Comparison of ENCODE assay signal across 8 cellular contexts in the genomic region with DNA sequence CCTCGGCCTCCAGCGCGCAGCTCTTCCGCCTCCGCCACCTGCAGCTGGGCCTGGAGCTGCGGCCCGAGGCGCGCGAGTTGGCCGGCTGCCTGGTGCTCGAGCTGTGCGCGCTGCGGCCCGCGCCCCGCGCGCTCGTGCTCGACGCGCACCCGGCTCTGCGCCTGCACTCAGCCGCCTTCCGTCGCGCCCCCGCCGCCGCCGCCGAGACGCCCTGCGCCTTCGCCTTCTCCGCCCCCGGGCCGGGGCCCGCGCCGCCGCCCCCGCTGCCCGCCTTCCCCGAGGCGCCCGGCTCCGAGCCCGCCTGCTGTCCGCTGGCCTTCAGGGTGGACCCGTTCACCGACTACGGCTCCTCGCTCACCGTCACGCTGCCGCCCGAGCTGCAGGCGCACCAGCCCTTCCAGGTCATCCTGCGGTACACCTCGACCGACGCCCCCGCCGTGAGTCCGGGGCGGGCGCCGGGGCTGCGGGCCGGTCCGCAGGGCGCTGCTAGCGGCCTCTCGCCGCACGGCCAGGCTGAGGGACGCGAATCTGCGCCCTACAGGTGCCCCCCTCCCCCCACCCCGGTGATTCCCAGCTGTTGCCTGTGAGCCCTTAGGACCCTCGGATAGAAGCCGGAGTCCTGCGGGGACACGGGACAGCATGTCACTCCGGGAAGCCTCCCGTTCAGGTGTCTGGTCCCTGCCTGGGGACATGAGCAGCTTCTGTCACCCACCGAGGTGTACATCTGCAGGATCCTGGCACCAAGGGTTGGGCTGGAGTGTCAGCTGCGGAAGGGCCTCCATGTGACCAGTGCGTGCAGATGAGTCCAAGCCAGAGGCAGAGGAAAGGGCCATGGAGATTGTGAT. TPM values are rescaled to one million over a fixed set of nuclear protein-coding genes. Genes with fewer than 3 reads are reported as not detected.
A peak's percentile ranks its signal among the peaks of the same experiment; 100 is the strongest.
DNase-seq lines count a peak whose midpoint lies in the region; ATAC-seq, FAIRE-seq and TF ChIP-seq lines count a peak whose summit lies in the region.

No MANE protein-coding gene starts in this region.

- peak overlapping the region; percentile 90 for H3K4me3 Mint-ChIP-seq in activated CD8-positive, alpha-beta memory T cell treated with anti-CD3 and anti-CD28 coated beads, Interleukin-2, amount 10 ng/mL, durations not matched to agents 7 days and 5 days
- peak overlapping the region; percentile 81 for H3K4me3 Mint-ChIP-seq in endothelial cell (ENCODE audit: unreplicated experiment)

- H3K4me1 Mint-ChIP-seq in activated CD8-positive, alpha-beta memory T cell treated with anti-CD3 and anti-CD28 coated beads, Interleukin-2, amount 10 ng/mL, durations not matched to agents 7 days and 5 days: peaks cover 55% of the 10 kb centered on the region
- H3K4me1 Mint-ChIP-seq in endothelial cell (ENCODE audit: unreplicated experiment): peaks cover 10% of the 10 kb centered on the region

- TF ChIP-seq POLR2A in H54 (IDR thresholded peaks at IDR 0.05; ENCODE audit: low read depth, low read length): peak; percentile 43; the same call in 1 of the 2 replicates

- H3K27ac ChIP-seq in mesodermal cell (ENCODE audit: low read depth, low read length, severe bottlenecking): no peak overlapping the region
- H3K27ac ChIP-seq in substantia nigra (ENCODE audit: low read depth, low read length, poor library complexity, severe bottlenecking): peak overlapping the region; percentile 85

- peaks cover 29% of the 10 kb centered on the region for H3K4me1 ChIP-seq in mesodermal cell (ENCODE audit: control insufficient read depth, insufficient read depth, low read length, poor library complexity, severe bottlenecking)

- H3K27me3 Mint-ChIP-seq in activated CD8-positive, alpha-beta memory T cell treated with anti-CD3 and anti-CD28 coated beads, Interleukin-2, amount 10 ng/mL, durations not matched to agents 7 days and 5 days: no peaks in the 10 kb centered on the region
- H3K27me3 Mint-ChIP-seq in endothelial cell (ENCODE audit: unreplicated experiment): peaks cover 17% of the 10 kb centered on the region

- no peak for FAIRE-seq in H54 (lab: Jason Lieb, UNC)

- no peaks in the 10 kb centered on the region for H3K9me3 Mint-ChIP-seq in activated CD8-positive, alpha-beta memory T cell treated with anti-CD3 and anti-CD28 coated beads, Interleukin-2, amount 10 ng/mL, durations not matched to agents 7 days and 5 days (ENCODE audit: low read depth)
- no peaks in the 10 kb centered on the region for H3K9me3 Mint-ChIP-seq in endothelial cell (ENCODE audit: unreplicated experiment)

- CTCF ChIA-PET in activated CD8-positive, alpha-beta memory T cell treated with anti-CD3 and anti-CD28 coated beads, Interleukin-2, amount 10 ng/mL, durations not matched to agents 7 days and 5 days (lab: Charles Lee): interaction anchor here (2.0 to 8.2 kb wide), 2 partner anchors 11 to 18 kb away, joined by 9 to 99 read pairs; a partner anchor contains a TSS

- peak overlapping the region; percentile 84 for H3K27ac Mint-ChIP-seq in activated CD8-positive, alpha-beta memory T cell treated with anti-CD3 and anti-CD28 coated beads, Interleukin-2, amount 10 ng/mL, durations not matched to agents 7 days and 5 days
- no peak overlapping the region for H3K27ac Mint-ChIP-seq in endothelial cell (ENCODE audit: unreplicated experiment)

- H3K36me3 ChIP-seq in mesodermal cell (ENCODE audit: control insufficient read depth, insufficient read depth, low read length): no peaks in the 10 kb centered on the region

- peak; percentile 3 for ATAC-seq in activated CD8-positive, alpha-beta memory T cell treated with anti-CD3 and anti-CD28 coated beads, Interleukin-2, amount 10 ng/mL, durations not matched to agents 7 days and 5 days
- no peak for ATAC-seq in HG03108 (IDR thresholded peaks at IDR 0.05; ENCODE audit: unreplicated experiment)

- H3K4me3 ChIP-seq in mesodermal cell (ENCODE audit: extremely low read depth, insufficient read depth, low read length, poor library complexity, severe bottlenecking): peak overlapping the region; percentile 47

- TF ChIP-seq CTCF in GM10266 (IDR thresholded peaks at IDR 0.05; ENCODE audit: control insufficient read depth, insufficient read depth, low read depth, missing control alignments): no peak
- TF ChIP-seq CTCF in endothelial cell (IDR thresholded peaks at IDR 0.05; ENCODE audit: unreplicated experiment): no peak

- H3K9me3 ChIP-seq in mesodermal cell (ENCODE audit: control insufficient read depth, low read length): no peaks in the 10 kb centered on the region

- peaks cover 17% of the 10 kb centered on the region for H3K36me3 Mint-ChIP-seq in activated CD8-positive, alpha-beta memory T cell treated with anti-CD3 and anti-CD28 coated beads, Interleukin-2, amount 10 ng/mL, durations not matched to agents 7 days and 5 days
- no peaks in the 10 kb centered on the region for H3K36me3 Mint-ChIP-seq in endothelial cell (ENCODE audit: low read depth, unreplicated experiment)

- DNase-seq in GM10266 (ENCODE audit: extremely low spot score) (peak; percentile 73), H54 (ENCODE audit: insufficient read length, low spot score) (peak; percentile 65), NCI-H1105 treated with DMSO at 0.1 percent for 48 hours (lab: John Stamatoyannopoulos, UW) (peak; percentile 45), endothelial cell (ENCODE audit: low spot score) (peak; percentile 34), substantia nigra (lab: John Stamatoyannopoulos, UW) (peak in 32 of 49 donors; percentile 23 to 83 (median 49))
- DNase-seq in activated CD8-positive, alpha-beta memory T cell treated with anti-CD3 and anti-CD28 coated beads, Interleukin-2, amount 10 ng/mL, durations not matched to agents 7 days and 5 days: peak; percentile 58

- WGBS in mesodermal cell (ENCODE audit: insufficient coverage in 2 of 2), 2 experiments: 5 to 7% methylated on average over 63 to 78 of the region's 93 CpGs

RNA-seq across cellular contexts. Expression of a gene that starts 0.6 kb away (rescaled TPM):
- 100 to 1,000 TPM; 101 to 152 TPM for total RNA-seq in activated CD8-positive, alpha-beta memory T cell treated with anti-CD3 and anti-CD28 coated beads, Interleukin-2, amount 10 ng/mL, durations not matched to agents 7 days and 5 days
- 29.2 TPM for total RNA-seq in endothelial cell (ENCODE audit: unreplicated experiment)
- polyA plus RNA-seq in mesodermal cell (2013, experiment 1 of 2): 30.9 TPM
- polyA plus RNA-seq in mesodermal cell (2013, experiment 2 of 2): 26.6 TPM

RNA-seq across cellular contexts. Expression of a gene that starts 8.7 kb away (rescaled TPM):
- total RNA-seq in activated CD8-positive, alpha-beta memory T cell treated with anti-CD3 and anti-CD28 coated beads, Interleukin-2, amount 10 ng/mL, durations not matched to agents 7 days and 5 days: 10 to 100 TPM; 10.0 to 10.1 TPM
- 1.5 TPM for total RNA-seq in endothelial cell (ENCODE audit: unreplicated experiment)
- 4.7 TPM for polyA plus RNA-seq in mesodermal cell (2013, experiment 1 of 2)
- polyA plus RNA-seq in mesodermal cell (2013, experiment 2 of 2): 6.2 TPM

RNA-seq across cellular contexts. Expression of a gene that starts 11.1 kb away (rescaled TPM):
- total RNA-seq in activated CD8-positive, alpha-beta memory T cell treated with anti-CD3 and anti-CD28 coated beads, Interleukin-2, amount 10 ng/mL, durations not matched to agents 7 days and 5 days: 10 to 100 TPM; 21.3 to 33.5 TPM
- 5.6 TPM for total RNA-seq in endothelial cell (ENCODE audit: unreplicated experiment)
- polyA plus RNA-seq in mesodermal cell (2013, experiment 1 of 2): 7.9 TPM
- 6.0 TPM for polyA plus RNA-seq in mesodermal cell (2013, experiment 2 of 2)

RNA-seq across cellular contexts. Expression of a gene that starts 17.6 kb away (rescaled TPM):
- 10 to 100 TPM; 54.0 to 75.8 TPM for total RNA-seq in activated CD8-positive, alpha-beta memory T cell treated with anti-CD3 and anti-CD28 coated beads, Interleukin-2, amount 10 ng/mL, durations not matched to agents 7 days and 5 days
- 47.8 TPM for total RNA-seq in endothelial cell (ENCODE audit: unreplicated experiment)
- 35.4 TPM for polyA plus RNA-seq in mesodermal cell (2013, experiment 1 of 2)
- 24.0 TPM for polyA plus RNA-seq in mesodermal cell (2013, experiment 2 of 2)

RNA-seq across cellular contexts. Expression of a gene that starts 56.4 kb away (rescaled TPM):
- total RNA-seq in activated CD8-positive, alpha-beta memory T cell treated with anti-CD3 and anti-CD28 coated beads, Interleukin-2, amount 10 ng/mL, durations not matched to agents 7 days and 5 days: 10 to 100 TPM; 14.4 to 35.4 TPM
- 0.77 TPM for total RNA-seq in endothelial cell (ENCODE audit: unreplicated experiment)
- 0.37 TPM for polyA plus RNA-seq in mesodermal cell (2013, experiment 1 of 2)
- 0.30 TPM for polyA plus RNA-seq in mesodermal cell (2013, experiment 2 of 2)
